ENCODE assay signal across 20 cellular contexts in genomic region chr5:68821056-68821455, GRCh38.
"Had no signal": no experiment of that assay in that cellular context is flagged by ENCODE, and none has a peak within 500 bp of the region (broad histone marks: within the 10 kb centered on the region; RNA-seq: fewer than 3 reads in every experiment).

No MANE protein-coding gene starts in this region.

- H3K4me2 ChIP-seq: hepatocyte had no signal

- ATAC-seq: effector memory CD8-positive, alpha-beta T cell; mucosa of descending colon; naive thymus-derived CD8-positive, alpha-beta T cell; right cardiac atrium; stimulated activated effector memory CD8-positive, alpha-beta T cell treated with anti-CD3 and anti-CD28 coated beads, Interleukin-12 subunit alpha, Interleukin-12 subunit beta, amount 100 ng/mL, for 72 hours; stimulated activated naive CD8-positive, alpha-beta T cell treated with anti-CD3 and anti-CD28 coated beads, Interleukin-15, Interleukin-2, amounts not matched to agents 100 U/mL and 50 U/mL, for 24 hours; upper lobe of right lung had no signal

- FAIRE-seq: kidney, small intestine had no signal

- H3K4me1 Mint-ChIP-seq: naive thymus-derived CD8-positive, alpha-beta T cell; stimulated activated effector memory CD8-positive, alpha-beta T cell treated with anti-CD3 and anti-CD28 coated beads, Interleukin-12 subunit alpha, Interleukin-12 subunit beta, amount 100 ng/mL, for 72 hours had no signal

- H3K4me1 ChIP-seq: esophagus squamous epithelium, testis, tibial nerve, upper lobe of right lung, vagina had no signal

- DNase-seq: effector memory CD8-positive, alpha-beta T cell; esophagus squamous epithelium; foreskin fibroblast; head of caudate nucleus; kidney; mucosa of descending colon; naive thymus-derived CD8-positive, alpha-beta T cell; right cardiac atrium; small intestine; stimulated activated CD4-positive, alpha-beta T cell treated with anti-CD3 and anti-CD28 coated beads, Interleukin-4, amount 100 ng/mL, for 1 hour; stimulated activated CD8-positive, alpha-beta memory T cell treated with anti-CD3 and anti-CD28 coated beads, Interleukin-4, amount 100 ng/mL, for 48 hours; stimulated activated naive CD8-positive, alpha-beta T cell treated with anti-CD3 and anti-CD28 coated beads, Interleukin-15, Interleukin-2, amounts not matched to agents 100 U/mL and 50 U/mL, for 24 hours; testis; upper lobe of right lung had no signal

- H3K79me2 ChIP-seq: hepatocyte had no signal

- H2AFZ ChIP-seq: hepatocyte had no signal

- H3K36me3 ChIP-seq: esophagus squamous epithelium, tibial nerve, upper lobe of right lung, vagina had no signal

- H3K27ac Mint-ChIP-seq: naive thymus-derived CD8-positive, alpha-beta T cell; stimulated activated effector memory CD8-positive, alpha-beta T cell treated with anti-CD3 and anti-CD28 coated beads, Interleukin-12 subunit alpha, Interleukin-12 subunit beta, amount 100 ng/mL, for 72 hours had no signal

- H3K4me3 ChIP-seq: esophagus squamous epithelium, hepatocyte, mucosa of descending colon, testis, tibial nerve, upper lobe of right lung, vagina had no signal

- H3K36me3 Mint-ChIP-seq: naive thymus-derived CD8-positive, alpha-beta T cell; stimulated activated effector memory CD8-positive, alpha-beta T cell treated with anti-CD3 and anti-CD28 coated beads, Interleukin-12 subunit alpha, Interleukin-12 subunit beta, amount 100 ng/mL, for 72 hours had no signal

- H3K9me3 ChIP-seq: esophagus squamous epithelium, mucosa of descending colon, testis, tibial nerve, upper lobe of right lung, vagina had no signal

- H3K27me3 ChIP-seq: esophagus squamous epithelium, hepatocyte, testis, tibial nerve, upper lobe of right lung, vagina had no signal

- H3K4me3 Mint-ChIP-seq: effector memory CD8-positive, alpha-beta T cell; naive thymus-derived CD8-positive, alpha-beta T cell; neural crest cell; stimulated activated effector memory CD8-positive, alpha-beta T cell treated with anti-CD3 and anti-CD28 coated beads, Interleukin-12 subunit alpha, Interleukin-12 subunit beta, amount 100 ng/mL, for 72 hours had no signal

- H3K27ac ChIP-seq: epithelial cell of prostate, esophagus squamous epithelium, hepatocyte, testis, tibial nerve, upper lobe of right lung, vagina had no signal

- H3K9me3 Mint-ChIP-seq: effector memory CD8-positive, alpha-beta T cell; neural crest cell; stimulated activated effector memory CD8-positive, alpha-beta T cell treated with anti-CD3 and anti-CD28 coated beads, Interleukin-12 subunit alpha, Interleukin-12 subunit beta, amount 100 ng/mL, for 72 hours had no signal
